26 cellular contexts compared by ENCODE assay signal in genomic region chr5:139836469-139837208, GRCh38. TPM values are rescaled to one million over a fixed set of nuclear protein-coding genes. Genes with fewer than 3 reads are reported as not detected.
"Had no signal": no experiment of that assay in that cellular context is flagged by ENCODE, and none has a peak within 500 bp of the region (broad histone marks: within the 10 kb centered on the region; RNA-seq: fewer than 3 reads in every experiment).

No MANE protein-coding gene starts in this region.

- H3K9me3 Mint-ChIP-seq: activated naive CD4-positive, alpha-beta T cell treated with anti-CD3 and anti-CD28 coated beads, Interleukin-2, amount 10 ng/mL, durations not matched to agents 7 days and 5 days; activated naive CD8-positive, alpha-beta T cell treated with anti-CD3 and anti-CD28 coated beads, Interleukin-2, amount 50 U/mL, for 24 hours; activated T-cell treated with anti-CD3 and anti-CD28 coated beads, Interleukin-2, amount 50 U/mL, for 24 hours; nephron had no signal

- H3K36me3 ChIP-seq: gastrocnemius medialis, right atrium auricular region, suprapubic skin, tibial artery had no signal

- H3K27me3 ChIP-seq: dorsolateral prefrontal cortex, gastrocnemius medialis, right atrium auricular region, suprapubic skin had no signal

- DNase-seq: activated CD4-positive, alpha-beta T cell treated with anti-CD3 and anti-CD28 coated beads for 48 hours; activated CD4-positive, alpha-beta T cell treated with anti-CD3 and anti-CD28 coated beads, Interleukin-2, amount 50 U/mL, for 48 hours; activated CD8-positive, alpha-beta memory T cell treated with anti-CD3 and anti-CD28 coated beads, Interleukin-2, amount 50 U/mL, for 4 hours; activated gamma-delta T cell; activated naive CD4-positive, alpha-beta T cell treated with anti-CD3 and anti-CD28 coated beads, Interleukin-2, amount 10 ng/mL, durations not matched to agents 7 days and 5 days; activated naive CD8-positive, alpha-beta T cell treated with anti-CD3 and anti-CD28 coated beads, Interleukin-2, amount 50 U/mL, for 24 hours; activated T-cell treated with anti-CD3 and anti-CD28 coated beads, Interleukin-2, amount 50 U/mL, for 24 hours; cerebellar nuclear complex; effector memory CD4-positive, alpha-beta T cell; erythroblast; head of caudate nucleus; hippocampal formation; left colon; mesendoderm; stimulated activated naive CD4-positive, alpha-beta T cell had no signal

- H3K79me2 ChIP-seq: parathyroid adenoma had no signal

- H2AFZ ChIP-seq: parathyroid adenoma had no signal

- H3K4me3 ChIP-seq: coronary artery, dorsolateral prefrontal cortex, gastrocnemius medialis, lung, right atrium auricular region, suprapubic skin, tibial artery had no signal

- H3K4me3 Mint-ChIP-seq: activated naive CD4-positive, alpha-beta T cell treated with anti-CD3 and anti-CD28 coated beads, Interleukin-2, amount 10 ng/mL, durations not matched to agents 7 days and 5 days; activated naive CD8-positive, alpha-beta T cell treated with anti-CD3 and anti-CD28 coated beads, Interleukin-2, amount 50 U/mL, for 24 hours; activated T-cell treated with anti-CD3 and anti-CD28 coated beads, Interleukin-2, amount 50 U/mL, for 24 hours; nephron had no signal

- H3K36me3 Mint-ChIP-seq: activated naive CD4-positive, alpha-beta T cell treated with anti-CD3 and anti-CD28 coated beads, Interleukin-2, amount 10 ng/mL, durations not matched to agents 7 days and 5 days had no signal

- H3K4me1 Mint-ChIP-seq: activated naive CD4-positive, alpha-beta T cell treated with anti-CD3 and anti-CD28 coated beads, Interleukin-2, amount 10 ng/mL, durations not matched to agents 7 days and 5 days; activated naive CD8-positive, alpha-beta T cell treated with anti-CD3 and anti-CD28 coated beads, Interleukin-2, amount 50 U/mL, for 24 hours; nephron had no signal

- H3K9me3 ChIP-seq: gastrocnemius medialis, right atrium auricular region, suprapubic skin, tibial artery had no signal

- H3K27ac ChIP-seq: coronary artery, gastrocnemius medialis, parathyroid adenoma, right atrium auricular region, suprapubic skin, tibial artery had no signal

- ATAC-seq: activated naive CD8-positive, alpha-beta T cell treated with anti-CD3 and anti-CD28 coated beads, Interleukin-2, amount 50 U/mL, for 24 hours; gastrocnemius medialis; left colon had no signal

- H3K4me1 ChIP-seq: gastrocnemius medialis, parathyroid adenoma, right atrium auricular region, suprapubic skin, tibial artery had no signal

- H3K27ac Mint-ChIP-seq: activated naive CD4-positive, alpha-beta T cell treated with anti-CD3 and anti-CD28 coated beads, Interleukin-2, amount 10 ng/mL, durations not matched to agents 7 days and 5 days; activated naive CD8-positive, alpha-beta T cell treated with anti-CD3 and anti-CD28 coated beads, Interleukin-2, amount 50 U/mL, for 24 hours; activated T-cell treated with anti-CD3 and anti-CD28 coated beads, Interleukin-2, amount 50 U/mL, for 24 hours; nephron had no signal

RNA-seq across cellular contexts. Expression of gene PSD2, which starts 41.0 kb away (rescaled TPM):
- total RNA-seq: activated CD8-positive, alpha-beta memory T cell treated with anti-CD3 and anti-CD28 coated beads for 36 hours; T-helper 1 cell treated with Interleukin-12 subunit alpha and Interleukin-12 subunit beta and Interleukin-4 antibody, amounts not matched to agents 30 ng/mL and 1 ng/mL, for 36 hours had no signal
